Comparison of ENCODE assay signal across 8 cellular contexts in the genomic region with DNA sequence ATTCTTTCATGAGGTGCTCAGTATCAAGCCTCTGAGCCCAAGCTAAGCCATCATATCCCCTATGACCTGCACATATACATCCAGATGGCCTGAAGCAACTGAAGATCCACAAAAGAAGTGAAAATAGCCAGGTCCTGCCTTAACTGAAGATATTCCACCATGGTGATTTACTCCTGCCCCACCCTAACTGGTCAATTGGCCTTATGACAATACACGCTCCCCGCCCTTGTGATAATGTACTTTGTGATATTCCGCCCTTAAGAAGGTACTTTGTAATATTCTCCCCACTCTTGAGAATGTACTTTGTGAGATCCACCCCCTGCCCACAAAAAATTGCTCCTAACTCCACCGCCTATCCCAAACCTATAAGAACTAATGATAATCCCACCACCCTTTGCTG. TPM values are rescaled to one million over a fixed set of nuclear protein-coding genes. Genes with fewer than 3 reads are reported as not detected.
DNase-seq lines count a peak whose midpoint lies in the region; ATAC-seq and TF ChIP-seq lines count a peak whose summit lies in the region.
"Not testable (repeated sequence)": the region's sequence is repeated elsewhere in the genome, so short reads cannot be mapped to it uniquely, and the experiment has no call there.

No MANE protein-coding gene starts in this region.

- H3K36me3 Mint-ChIP-seq in activated CD4-positive, alpha-beta memory T cell treated with anti-CD3 and anti-CD28 coated beads, Interleukin-2, amount 10 ng/mL, durations not matched to agents 7 days and 5 days (ENCODE audit: low read depth); activated naive CD8-positive, alpha-beta T cell treated with anti-CD3 and anti-CD28 coated beads, Interleukin-2, amount 50 U/mL, for 24 hours (ENCODE audit: low read depth): not testable (repeated sequence)

- ATAC-seq in activated naive CD8-positive, alpha-beta T cell treated with anti-CD3 and anti-CD28 coated beads, Interleukin-2, amount 50 U/mL, for 24 hours; psoas muscle: not testable (repeated sequence)
- peak; percentile 36 for ATAC-seq in mucosa of descending colon

- not testable (repeated sequence) for TF ChIP-seq CTCF in OCI-LY1 (IDR thresholded peaks at IDR 0.05; ENCODE audit: low read length); mucosa of descending colon (IDR thresholded peaks at IDR 0.05); psoas muscle (IDR thresholded peaks at IDR 0.05)

- not testable (repeated sequence) for H3K9me2 ChIP-seq in OCI-LY1 (ENCODE audit: low read depth, low read length)

- H4K20me1 ChIP-seq in OCI-LY1 (ENCODE audit: insufficient read depth, low read length): not testable (repeated sequence)

- not testable (repeated sequence) for H3K27ac Mint-ChIP-seq in activated CD4-positive, alpha-beta memory T cell treated with anti-CD3 and anti-CD28 coated beads, Interleukin-2, amount 10 ng/mL, durations not matched to agents 7 days and 5 days
- H3K27ac Mint-ChIP-seq in activated naive CD8-positive, alpha-beta T cell treated with anti-CD3 and anti-CD28 coated beads, Interleukin-2, amount 50 U/mL, for 24 hours: peak overlapping the region; percentile 92

- H3K4me3 Mint-ChIP-seq in activated CD4-positive, alpha-beta memory T cell treated with anti-CD3 and anti-CD28 coated beads, Interleukin-2, amount 10 ng/mL, durations not matched to agents 7 days and 5 days: peak overlapping the region; percentile 85
- peak overlapping the region; percentile 90 for H3K4me3 Mint-ChIP-seq in activated naive CD8-positive, alpha-beta T cell treated with anti-CD3 and anti-CD28 coated beads, Interleukin-2, amount 50 U/mL, for 24 hours

- not testable (repeated sequence) for H3K9ac ChIP-seq in OCI-LY1 (ENCODE audit: low read length)

- not testable (repeated sequence) for H3K9me3 ChIP-seq in HAP-1; OCI-LY1 (ENCODE audit: low read length); mucosa of descending colon; psoas muscle

- intact Hi-C loops in mucosa of descending colon (cut with DNase I, micrococcal nuclease): not testable (repeated sequence)
- intact Hi-C loops in psoas muscle (cut with DNase I): loop anchor here in 1 of 2 donors (5.0 kb wide), 1 partner anchor 87 kb away; a partner anchor contains a TSS

- CTCF ChIA-PET in activated CD4-positive, alpha-beta memory T cell treated with anti-CD3 and anti-CD28 coated beads, Interleukin-2, amount 10 ng/mL, durations not matched to agents 7 days and 5 days (lab: Charles Lee): not testable (repeated sequence)

- peak overlapping the region; percentile 85; the same call in 1 of the 2 replicates for H3K4me3 ChIP-seq in ACC112 (ENCODE audit: low read depth, low read length)
- peak overlapping the region; percentile 94; the same call in 1 of the 2 replicates for H3K4me3 ChIP-seq in HAP-1
- H3K4me3 ChIP-seq in OCI-LY1 (ENCODE audit: low read depth, low read length, poor library complexity, severe bottlenecking); mucosa of descending colon: not testable (repeated sequence)
- peak overlapping the region; percentile 99 for H3K4me3 ChIP-seq in psoas muscle

- not testable (repeated sequence) for H3K27ac ChIP-seq in ACC112 (ENCODE audit: low read depth, low read length); OCI-LY1 (ENCODE audit: low read depth, low read length, poor library complexity, severe bottlenecking); psoas muscle

- DNase-seq in HAP-1 (ENCODE audit: low spot score in 2 of 2); activated CD4-positive, alpha-beta memory T cell treated with anti-CD3 and anti-CD28 coated beads, Interleukin-2, amount 10 ng/mL, durations not matched to agents 7 days and 5 days; activated naive CD8-positive, alpha-beta T cell treated with anti-CD3 and anti-CD28 coated beads, Interleukin-2, amount 50 U/mL, for 24 hours; psoas muscle: not testable (repeated sequence)
- peak; percentile 25 to 56 for DNase-seq in erythroblast (lab: John Stamatoyannopoulos, UW)
- DNase-seq in mucosa of descending colon: peak in 1 of 3 donors; percentile 52

- not testable (repeated sequence) for H3K27me3 ChIP-seq in ACC112 (ENCODE audit: insufficient read depth, low read length); HAP-1 (ENCODE audit: low read depth); OCI-LY1 (ENCODE audit: insufficient read depth, low read length); psoas muscle (ENCODE audit: insufficient read depth in 3 of 3, low read length in 2 of 3)

- peaks cover 14% of the 10 kb centered on the region for H3K4me1 ChIP-seq in ACC112 (ENCODE audit: control insufficient read depth, insufficient read depth, low read length, unreplicated experiment)
- H3K4me1 ChIP-seq in HAP-1: peaks cover 11% of the 10 kb centered on the region
- peaks cover 18% of the 10 kb centered on the region for H3K4me1 ChIP-seq in OCI-LY1 (ENCODE audit: insufficient read depth, low read length, severe bottlenecking)
- H3K4me1 ChIP-seq in mucosa of descending colon (ENCODE audit: low read depth): peaks cover 21% of the 10 kb centered on the region
- peaks cover 28% of the 10 kb centered on the region for H3K4me1 ChIP-seq in psoas muscle

- peak overlapping the region; percentile 82 for H3K4me2 ChIP-seq in OCI-LY1 (ENCODE audit: low read length)

- H2AFZ ChIP-seq in ACC112 (ENCODE audit: low read length, unreplicated experiment); OCI-LY1 (ENCODE audit: low read length): not testable (repeated sequence)

- in situ Hi-C loops in HAP-1 (cut with MboI; ENCODE audit: low sequenced_read_pairs): not testable (repeated sequence)

- WGBS in psoas muscle, 3 donors: 96 to 100% (median 96%) methylated on average over 4 of the region's 4 CpGs

- H3F3A ChIP-seq in OCI-LY1 (ENCODE audit: insufficient read depth, low read length): not testable (repeated sequence)

- not testable (repeated sequence) for H3K27me3 Mint-ChIP-seq in activated CD4-positive, alpha-beta memory T cell treated with anti-CD3 and anti-CD28 coated beads, Interleukin-2, amount 10 ng/mL, durations not matched to agents 7 days and 5 days; activated naive CD8-positive, alpha-beta T cell treated with anti-CD3 and anti-CD28 coated beads, Interleukin-2, amount 50 U/mL, for 24 hours

- not testable (repeated sequence) for H3K36me3 ChIP-seq in ACC112 (ENCODE audit: insufficient read depth, low read length); OCI-LY1 (ENCODE audit: insufficient read depth, low read length); mucosa of descending colon (ENCODE audit: low read depth); psoas muscle (ENCODE audit: insufficient read depth in 1 of 2, low read depth in 1 of 2)
- peaks cover 11% of the 10 kb centered on the region for H3K36me3 ChIP-seq in HAP-1 (replicated peaks)

- not testable (repeated sequence) for H3K9me3 Mint-ChIP-seq in activated CD4-positive, alpha-beta memory T cell treated with anti-CD3 and anti-CD28 coated beads, Interleukin-2, amount 10 ng/mL, durations not matched to agents 7 days and 5 days; activated naive CD8-positive, alpha-beta T cell treated with anti-CD3 and anti-CD28 coated beads, Interleukin-2, amount 50 U/mL, for 24 hours

- POLR2A ChIA-PET in activated CD4-positive, alpha-beta memory T cell treated with anti-CD3 and anti-CD28 coated beads, Interleukin-2, amount 10 ng/mL, durations not matched to agents 7 days and 5 days (lab: Charles Lee): interaction anchor here (1.6 kb wide), 1 partner anchor 85 kb away, joined by 4 read pairs; a partner anchor contains a TSS

- TF ChIP-seq POLR2A in erythroblast (IDR thresholded peaks at IDR 0.05; ENCODE audit: low read length): peak; percentile 9

- H3K79me2 ChIP-seq in ACC112 (ENCODE audit: control insufficient read depth, insufficient read depth, low read length, unreplicated experiment) (peaks cover 53% of the 10 kb centered on the region), OCI-LY1 (ENCODE audit: insufficient read depth, low read length) (peaks cover 33% of the 10 kb centered on the region)

- peaks cover 44% of the 10 kb centered on the region for H3K4me1 Mint-ChIP-seq in activated CD4-positive, alpha-beta memory T cell treated with anti-CD3 and anti-CD28 coated beads, Interleukin-2, amount 10 ng/mL, durations not matched to agents 7 days and 5 days
- peaks cover 34% of the 10 kb centered on the region for H3K4me1 Mint-ChIP-seq in activated naive CD8-positive, alpha-beta T cell treated with anti-CD3 and anti-CD28 coated beads, Interleukin-2, amount 50 U/mL, for 24 hours

RNA-seq across cellular contexts. Expression of a gene that starts 1.7 kb away (rescaled TPM):
- total RNA-seq in activated CD4-positive, alpha-beta memory T cell treated with anti-CD3 and anti-CD28 coated beads, Interleukin-2, amount 10 ng/mL, durations not matched to agents 7 days and 5 days: 10 to 100 TPM; 27.4 to 27.9 TPM
- 10 to 100 TPM; 71.1 to 89.0 (median 78.9) TPM for total RNA-seq in mucosa of descending colon
- 10 to 100 TPM; 40.4 to 58.8 (median 51.1) TPM for total RNA-seq in psoas muscle
- polyA plus RNA-seq in psoas muscle: 10 to 100 TPM; 28.2 to 65.4 (median 63.9) TPM
